Comparison of ENCODE assay signal across 17 cellular contexts in the genomic region with DNA sequence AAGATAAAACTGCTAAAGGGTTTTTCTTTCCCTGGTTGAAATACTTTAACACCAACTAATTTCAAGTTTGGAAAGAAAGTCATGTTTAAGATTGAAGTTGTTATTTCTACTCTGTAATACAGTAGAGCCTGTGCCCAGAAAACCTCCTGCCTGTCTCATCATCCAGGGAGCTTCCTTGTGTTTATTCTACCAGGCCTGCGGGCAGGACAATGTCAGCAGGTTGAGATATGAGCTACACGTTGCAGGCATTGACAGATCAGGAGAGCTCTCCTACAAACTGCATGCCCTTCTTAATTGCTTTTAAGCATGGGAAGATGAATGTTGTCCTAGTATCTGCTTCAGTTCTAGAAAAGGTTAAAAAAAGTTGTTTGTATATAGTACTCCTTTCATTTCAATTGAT. TPM values are rescaled to one million over a fixed set of nuclear protein-coding genes. Genes with fewer than 3 reads are reported as not detected.
DNase-seq lines count a peak whose midpoint lies in the region; ATAC-seq and TF ChIP-seq lines count a peak whose summit lies in the region.
"Had no signal": no experiment of that assay in that cellular context is flagged by ENCODE, and none has a peak within 500 bp of the region (broad histone marks: within the 10 kb centered on the region; RNA-seq: fewer than 3 reads in every experiment).

No MANE protein-coding gene starts in this region.

- H3K4me1 ChIP-seq in neuronal stem cell (ENCODE audit: control insufficient read depth in 2 of 2, insufficient read depth in 1 of 2, low read depth in 1 of 2, low read length in 2 of 2) (peaks cover 0 to 3% of the 10 kb centered on the region in 2 donors), stomach smooth muscle (ENCODE audit: control insufficient read depth, insufficient read depth, low read length) (peaks cover 24% of the 10 kb centered on the region), MM.1S (ENCODE audit: low read length) (no peaks in the 10 kb centered on the region)

- H3K9ac ChIP-seq in neuronal stem cell (ENCODE audit: low read depth, low read length, poor library complexity) (no peak overlapping the region), stomach smooth muscle (ENCODE audit: low read length in 2 of 2) (no peak overlapping the region), MM.1S (ENCODE audit: low read length) (no peak overlapping the region)

- no CpG with 5 or more reads among the region's 2 CpGs for WGBS in neuronal stem cell (ENCODE audit: extremely low coverage in 2 of 2, insufficient read length in 2 of 2, insufficient replicate concordance in 1 of 2), 2 donors

- no peaks in the 10 kb centered on the region for H3K9me2 ChIP-seq in MM.1S (replicated peaks; ENCODE audit: insufficient read depth, low read length)

- no peaks in the 10 kb centered on the region for H3K36me3 Mint-ChIP-seq in activated naive CD4-positive, alpha-beta T cell treated with anti-CD3 and anti-CD28 coated beads, Interleukin-2, amount 50 U/mL, for 24 hours
- peaks cover 13 to 24% of the 10 kb centered on the region in 2 donors for H3K36me3 Mint-ChIP-seq in activated naive CD4-positive, alpha-beta T cell treated with anti-CD3 and anti-CD28 coated beads, Interleukin-2, amount 50 U/mL, for 72 hours
- H3K36me3 Mint-ChIP-seq: CD8-positive, alpha-beta T cell had no signal

- no peak overlapping the region for H3K4ac ChIP-seq in neuronal stem cell (ENCODE audit: low read length)

- H4K91ac ChIP-seq in neuronal stem cell (ENCODE audit: low read depth, low read length, poor library complexity): no peak overlapping the region

- peaks cover 6 to 12% of the 10 kb centered on the region in 2 donors for H3K9me3 ChIP-seq in neuronal stem cell (replicated peaks in 1 of 2; ENCODE audit: control insufficient read depth in 2 of 2, insufficient read depth in 1 of 2, low read depth in 1 of 2, low read length in 2 of 2)
- H3K9me3 ChIP-seq in stomach smooth muscle (ENCODE audit: control insufficient read depth in 2 of 2, low read length in 2 of 2): no peaks in the 10 kb centered on the region
- H3K9me3 ChIP-seq in MM.1S (replicated peaks; ENCODE audit: insufficient read depth, low read length): no peaks in the 10 kb centered on the region

- no peak overlapping the region for H3K23ac ChIP-seq in neuronal stem cell (ENCODE audit: low read depth, low read length, poor library complexity)

- no peak overlapping the region for H3K27ac ChIP-seq in neuronal stem cell (replicated peaks; ENCODE audit: low read length)
- peak overlapping the region; percentile 53 for H3K27ac ChIP-seq in stomach smooth muscle (ENCODE audit: low read length)
- H3K27ac ChIP-seq in MM.1S (ENCODE audit: low read length): no peak overlapping the region
- H3K27ac ChIP-seq: 22Rv1 had no signal

- H3K79me1 ChIP-seq in neuronal stem cell (ENCODE audit: low read depth, low read length): no peaks in the 10 kb centered on the region

- no peak overlapping the region for H2BK15ac ChIP-seq in neuronal stem cell (ENCODE audit: low read length)

- H2BK120ac ChIP-seq in neuronal stem cell (ENCODE audit: low read depth, low read length): no peak overlapping the region

- no peaks in the 10 kb centered on the region for H3K79me2 ChIP-seq in MM.1S (ENCODE audit: low read length)

- no peak for TF ChIP-seq CTCF in MM.1S (IDR thresholded peaks at IDR 0.05; ENCODE audit: low read length)

- no peak overlapping the region for H3K14ac ChIP-seq in neuronal stem cell (ENCODE audit: low read length)

- no peaks in the 10 kb centered on the region for H3K27me3 ChIP-seq in neuronal stem cell (ENCODE audit: control insufficient read depth in 3 of 3, insufficient read depth in 3 of 3, low read depth in 1 of 3, low read length in 3 of 3)
- no peaks in the 10 kb centered on the region for H3K27me3 ChIP-seq in stomach smooth muscle (ENCODE audit: control insufficient read depth in 1 of 2, insufficient read depth in 2 of 2, low read length in 2 of 2)
- H3K27me3 ChIP-seq in MM.1S (replicated peaks; ENCODE audit: insufficient read depth, low read length): no peaks in the 10 kb centered on the region

- H2AFZ ChIP-seq in neuronal stem cell (ENCODE audit: low read length) (peak overlapping the region; percentile 35), MM.1S (ENCODE audit: low read length) (no peak overlapping the region)

- H4K8ac ChIP-seq in neuronal stem cell (ENCODE audit: low read depth, low read length): no peak overlapping the region

- no peak overlapping the region for H2BK12ac ChIP-seq in neuronal stem cell (ENCODE audit: low read length)

- H3K27me3 Mint-ChIP-seq in activated naive CD4-positive, alpha-beta T cell treated with anti-CD3 and anti-CD28 coated beads, Interleukin-2, amount 50 U/mL, for 24 hours: no peaks in the 10 kb centered on the region

- H3K4me2 ChIP-seq in neuronal stem cell (ENCODE audit: insufficient read depth, low read length, poor library complexity, severe bottlenecking) (no peak overlapping the region), MM.1S (ENCODE audit: low read depth, low read length) (no peak overlapping the region)

- H3K4me1 Mint-ChIP-seq in activated naive CD4-positive, alpha-beta T cell treated with anti-CD3 and anti-CD28 coated beads, Interleukin-2, amount 50 U/mL, for 24 hours: peaks cover 18% of the 10 kb centered on the region

- H2AK5ac ChIP-seq in neuronal stem cell (ENCODE audit: low read depth, low read length): no peak overlapping the region

- peak overlapping the region; percentile 10 for H3K27ac Mint-ChIP-seq in activated naive CD4-positive, alpha-beta T cell treated with anti-CD3 and anti-CD28 coated beads, Interleukin-2, amount 50 U/mL, for 24 hours
- no peak overlapping the region for H3K27ac Mint-ChIP-seq in activated naive CD4-positive, alpha-beta T cell treated with anti-CD3 and anti-CD28 coated beads, Interleukin-2, amount 50 U/mL, for 72 hours
- H3K27ac Mint-ChIP-seq: CD8-positive, alpha-beta T cell had no signal

- no peak overlapping the region for H3K4me3 Mint-ChIP-seq in activated naive CD4-positive, alpha-beta T cell treated with anti-CD3 and anti-CD28 coated beads, Interleukin-2, amount 50 U/mL, for 24 hours
- H3K4me3 Mint-ChIP-seq: CD14-positive monocyte; CD8-positive, alpha-beta T cell had no signal

- no peak overlapping the region for H2BK5ac ChIP-seq in neuronal stem cell (ENCODE audit: low read length)

- H3K18ac ChIP-seq in neuronal stem cell (ENCODE audit: low read length): no peak overlapping the region

- no peaks in the 10 kb centered on the region for H4K20me1 ChIP-seq in MM.1S (ENCODE audit: insufficient read depth, low read length)

- H3F3A ChIP-seq in MM.1S (ENCODE audit: insufficient read depth, low read length): no peaks in the 10 kb centered on the region

- ATAC-seq in activated naive CD4-positive, alpha-beta T cell treated with anti-CD3 and anti-CD28 coated beads, Interleukin-2, amount 50 U/mL, for 72 hours: no peak
- ATAC-seq: CD8-positive, alpha-beta T cell; HCT116 had no signal

- H3K9me3 Mint-ChIP-seq in activated naive CD4-positive, alpha-beta T cell treated with anti-CD3 and anti-CD28 coated beads, Interleukin-2, amount 50 U/mL, for 24 hours: peaks cover 5% of the 10 kb centered on the region
- H3K9me3 Mint-ChIP-seq in activated naive CD4-positive, alpha-beta T cell treated with anti-CD3 and anti-CD28 coated beads, Interleukin-2, amount 50 U/mL, for 72 hours: peaks cover 7 to 13% of the 10 kb centered on the region in 2 donors

- H3K4me3 ChIP-seq in neuronal stem cell (ENCODE audit: low read length in 2 of 2): no peak overlapping the region
- no peak overlapping the region for H3K4me3 ChIP-seq in stomach smooth muscle (ENCODE audit: low read length in 2 of 2)
- H3K4me3 ChIP-seq in MM.1S (ENCODE audit: low read length): no peak overlapping the region

- H3K36me3 ChIP-seq in neuronal stem cell (replicated peaks in 1 of 2; ENCODE audit: control insufficient read depth in 2 of 2, insufficient read depth in 2 of 2, low read length in 2 of 2) (no peaks in the 10 kb centered on the region), stomach smooth muscle (ENCODE audit: control insufficient read depth in 2 of 2, insufficient read depth in 2 of 2, low read length in 2 of 2) (no peaks in the 10 kb centered on the region), MM.1S (replicated peaks; ENCODE audit: insufficient read depth, low read length) (no peaks in the 10 kb centered on the region)

- DNase-seq in activated naive CD4-positive, alpha-beta T cell treated with anti-CD3 and anti-CD28 coated beads, Interleukin-2, amount 50 U/mL, for 72 hours (ENCODE audit: low spot score in 2 of 2): no peak
- peak; percentile 9 for DNase-seq in cerebellar cortex (ENCODE audit: low spot score)
- no peak for DNase-seq in neuronal stem cell (ENCODE audit: low spot score)
- DNase-seq in MM.1S: no peak
- DNase-seq in NCI-H1092 (lab: John Stamatoyannopoulos, UW): no peak
- no peak for DNase-seq in GDM1 (lab: John Stamatoyannopoulos, UW)
- DNase-seq: CD8-positive, alpha-beta T cell; COR-L47; DMS153; DMS79 treated with DMSO at 0.1 percent for 48 hours; EL; GF-D8 had no signal

RNA-seq across cellular contexts. Expression of a gene that starts 43.1 kb away (rescaled TPM):
- 10 to 100 TPM; 14.6 to 22.8 TPM for total RNA-seq in activated naive CD4-positive, alpha-beta T cell treated with anti-CD3 and anti-CD28 coated beads, Interleukin-2, amount 50 U/mL, for 72 hours
- 5.8 TPM for polyA plus RNA-seq in neuronal stem cell (2013, experiment 1 of 2)
- 6.0 TPM for polyA plus RNA-seq in neuronal stem cell (2013, experiment 2 of 2)
